In the genomic region with DNA sequence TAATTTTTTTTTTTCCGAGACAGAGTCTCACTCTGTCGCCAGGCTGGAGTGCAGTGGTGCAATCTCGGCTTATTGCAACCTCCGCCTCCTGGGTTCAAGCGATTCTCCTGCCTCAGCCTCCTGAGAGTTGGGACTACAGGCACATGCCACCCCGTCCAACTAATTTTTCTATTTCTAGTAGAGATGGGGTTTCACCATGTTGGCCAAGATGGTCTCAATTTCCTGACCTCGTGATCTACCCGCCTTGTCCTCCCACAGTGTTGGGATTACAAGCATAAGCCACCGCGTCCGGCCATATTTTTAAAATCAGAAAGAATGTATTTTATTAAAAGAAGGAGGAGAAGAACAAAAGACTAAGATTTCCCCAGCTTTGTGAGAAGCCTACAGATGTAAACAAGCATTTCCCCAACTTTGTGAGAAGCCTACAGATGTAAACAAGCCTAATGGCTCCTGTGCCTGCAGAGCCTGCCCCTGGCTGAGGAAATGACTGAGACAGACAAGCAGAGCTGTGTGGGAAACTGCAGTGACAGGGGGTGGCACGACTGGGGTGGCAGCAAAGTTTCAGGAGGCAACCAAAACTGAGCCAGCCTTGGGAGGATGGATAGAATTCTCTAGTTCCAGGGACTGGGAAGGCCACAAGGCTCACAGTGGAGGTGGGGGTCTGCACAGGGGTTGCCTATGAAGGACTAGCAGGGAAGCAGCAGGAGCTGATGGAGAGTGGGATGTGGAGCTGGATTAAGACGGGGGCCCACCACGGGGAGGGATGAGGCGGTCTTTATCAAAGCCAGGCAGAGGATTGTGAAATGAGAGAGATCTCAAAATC, we compare ENCODE assay signal across 25 cellular contexts. TPM values are rescaled to one million over a fixed set of nuclear protein-coding genes. Genes with fewer than 3 reads are reported as not detected.
DNase-seq lines count a peak whose midpoint lies in the region; ATAC-seq and TF ChIP-seq lines count a peak whose summit lies in the region.
"Had no signal": no experiment of that assay in that cellular context is flagged by ENCODE, and none has a peak within 500 bp of the region (broad histone marks: within the 10 kb centered on the region; RNA-seq: fewer than 3 reads in every experiment).

No MANE protein-coding gene starts in this region.

- peaks cover 0 to 86% of the 10 kb centered on the region in 2 donors for H3K36me3 ChIP-seq in psoas muscle (ENCODE audit: insufficient read depth in 1 of 2, low read depth in 1 of 2)

- 53 to 74% (median 56%) methylated on average over 15 of the region's 15 CpGs for WGBS in psoas muscle, 3 donors

- no peak for ATAC-seq in stimulated activated naive CD8-positive, alpha-beta T cell treated with anti-CD3 and anti-CD28 coated beads, Interleukin-15, amount 100 ng/mL, for 72 hours
- no peak for ATAC-seq in stimulated activated naive CD8-positive, alpha-beta T cell treated with anti-CD3 and anti-CD28 coated beads, Interleukin-15, Interleukin-2, amounts not matched to agents 100 U/mL and 50 U/mL, for 24 hours
- ATAC-seq in psoas muscle: peak; percentile 55 to 83 (median 76)
- ATAC-seq in stimulated activated naive B cell treated with anti-CD40 and anti-IgM and Interleukin-4, amounts not matched to agents 10 μg/mL and 1 μg/mL and 100 μg/mL, for 72 hours (replicated peaks): no peak
- ATAC-seq in activated CD4-positive, alpha-beta T cell treated with anti-CD3 and anti-CD28 coated beads for 36 hours: no peak
- ATAC-seq: K562 had no signal

- no peak for TF ChIP-seq CTCF in psoas muscle (IDR thresholded peaks at IDR 0.05)

- CTCF ChIA-PET in activated CD4-positive, alpha-beta T cell treated with anti-CD3 and anti-CD28 coated beads for 36 hours (lab: Charles Lee): no interaction called here

- no peak overlapping the region for H3K4me3 Mint-ChIP-seq in activated CD4-positive, alpha-beta T cell treated with anti-CD3 and anti-CD28 coated beads, Interleukin-2, amount 10 ng/mL, durations not matched to agents 24 days and 14 days
- H3K4me3 Mint-ChIP-seq in stimulated activated naive CD8-positive, alpha-beta T cell treated with anti-CD3 and anti-CD28 coated beads, Interleukin-15, amount 100 ng/mL, for 72 hours: no peak overlapping the region
- no peak overlapping the region for H3K4me3 Mint-ChIP-seq in stimulated activated naive B cell treated with anti-CD40 and anti-IgM and Interleukin-4, amounts not matched to agents 10 μg/mL and 1 μg/mL and 100 μg/mL, for 72 hours
- H3K4me3 Mint-ChIP-seq in activated CD4-positive, alpha-beta T cell treated with anti-CD3 and anti-CD28 coated beads for 36 hours: no peak overlapping the region

- peak overlapping the region; percentile 12 for H3K27ac Mint-ChIP-seq in activated CD4-positive, alpha-beta T cell treated with anti-CD3 and anti-CD28 coated beads, Interleukin-2, amount 10 ng/mL, durations not matched to agents 24 days and 14 days
- H3K27ac Mint-ChIP-seq in stimulated activated naive CD8-positive, alpha-beta T cell treated with anti-CD3 and anti-CD28 coated beads, Interleukin-15, amount 100 ng/mL, for 72 hours: peak overlapping the region; percentile 14 to 95
- peak overlapping the region; percentile 17 for H3K27ac Mint-ChIP-seq in stimulated activated naive B cell treated with anti-CD40 and anti-IgM and Interleukin-4, amounts not matched to agents 10 μg/mL and 1 μg/mL and 100 μg/mL, for 72 hours
- H3K27ac Mint-ChIP-seq in activated CD4-positive, alpha-beta T cell treated with anti-CD3 and anti-CD28 coated beads for 36 hours: no peak overlapping the region

- H3K4me1 ChIP-seq in psoas muscle: peaks cover 10% of the 10 kb centered on the region
- H3K4me1 ChIP-seq: BE2C had no signal

- no peaks in the 10 kb centered on the region for H3K27me3 ChIP-seq in psoas muscle (ENCODE audit: insufficient read depth in 3 of 3, low read length in 2 of 3)
- H3K27me3 ChIP-seq: BE2C had no signal

- H3K36me3 Mint-ChIP-seq in activated CD4-positive, alpha-beta T cell treated with anti-CD3 and anti-CD28 coated beads, Interleukin-2, amount 10 ng/mL, durations not matched to agents 24 days and 14 days (ENCODE audit: low read depth): peaks cover 56% of the 10 kb centered on the region
- H3K36me3 Mint-ChIP-seq in stimulated activated naive B cell treated with anti-CD40 and anti-IgM and Interleukin-4, amounts not matched to agents 10 μg/mL and 1 μg/mL and 100 μg/mL, for 72 hours: peaks cover 53 to 66% of the 10 kb centered on the region in 2 donors
- peaks cover 50% of the 10 kb centered on the region for H3K36me3 Mint-ChIP-seq in activated CD4-positive, alpha-beta T cell treated with anti-CD3 and anti-CD28 coated beads for 36 hours (ENCODE audit: low read depth)

- H3K9me3 ChIP-seq in psoas muscle: no peaks in the 10 kb centered on the region
- H3K9me3 ChIP-seq: BE2C had no signal

- no peak for DNase-seq in activated CD4-positive, alpha-beta T cell treated with anti-CD3 and anti-CD28 coated beads, Interleukin-2, amount 10 ng/mL, durations not matched to agents 24 days and 14 days
- no peak for DNase-seq in activated CD4-positive, alpha-beta T cell treated with anti-CD3 and anti-CD28 coated beads for 48 hours
- DNase-seq in stimulated activated naive CD8-positive, alpha-beta T cell treated with anti-CD3 and anti-CD28 coated beads, Interleukin-15, amount 100 ng/mL, for 72 hours: no peak
- no peak for DNase-seq in stimulated activated naive CD8-positive, alpha-beta T cell treated with anti-CD3 and anti-CD28 coated beads, Interleukin-15, Interleukin-2, amounts not matched to agents 100 U/mL and 50 U/mL, for 24 hours
- no peak for DNase-seq in psoas muscle
- DNase-seq in stimulated activated naive B cell treated with anti-CD40 and anti-IgM and Interleukin-4, amounts not matched to agents 10 μg/mL and 1 μg/mL and 100 μg/mL, for 72 hours: no peak
- no peak for DNase-seq in stimulated activated CD4-positive, alpha-beta T cell treated with anti-CD3 and anti-CD28 coated beads, Interleukin-4, amount 100 ng/mL, for 1 hour
- DNase-seq in activated CD4-positive, alpha-beta T cell treated with anti-CD3 and anti-CD28 coated beads for 36 hours: no peak
- DNase-seq: BE2C, Calu3, DMS79 treated with DMSO at 0.1 percent for 48 hours, GF-D8, Kasumi-1, NCI-H1092 treated with DMSO at 0.1 percent for 48 hours, NCI-H1436, NCI-H187, NCI-H2081 treated with DMSO at 0.1 percent for 48 hours, NCI-H2171, NCI-H226, NCI-H510A, NCI-H69, Right ventricle myocardium superior, RPMI8226 had no signal

- no peak overlapping the region for H3K4me3 ChIP-seq in psoas muscle
- H3K4me3 ChIP-seq: K562 had no signal

- intact Hi-C loops in activated CD4-positive, alpha-beta T cell treated with anti-CD3 and anti-CD28 coated beads, Interleukin-2, amount 10 ng/mL, durations not matched to agents 24 days and 14 days (cut with micrococcal nuclease): no loop called here
- intact Hi-C loops in psoas muscle (cut with DNase I): no loop called here
- intact Hi-C loops in activated CD4-positive, alpha-beta T cell treated with anti-CD3 and anti-CD28 coated beads for 36 hours (cut with DNase I, micrococcal nuclease): no loop called here

- no peaks in the 10 kb centered on the region for H3K4me1 Mint-ChIP-seq in activated CD4-positive, alpha-beta T cell treated with anti-CD3 and anti-CD28 coated beads, Interleukin-2, amount 10 ng/mL, durations not matched to agents 24 days and 14 days
- H3K4me1 Mint-ChIP-seq in stimulated activated naive CD8-positive, alpha-beta T cell treated with anti-CD3 and anti-CD28 coated beads, Interleukin-15, amount 100 ng/mL, for 72 hours: no peaks in the 10 kb centered on the region
- H3K4me1 Mint-ChIP-seq in stimulated activated naive B cell treated with anti-CD40 and anti-IgM and Interleukin-4, amounts not matched to agents 10 μg/mL and 1 μg/mL and 100 μg/mL, for 72 hours: peaks cover 5 to 6% of the 10 kb centered on the region in 2 donors
- H3K4me1 Mint-ChIP-seq in activated CD4-positive, alpha-beta T cell treated with anti-CD3 and anti-CD28 coated beads for 36 hours: no peaks in the 10 kb centered on the region

- peak overlapping the region; percentile 74 for H3K27ac ChIP-seq in psoas muscle
- H3K27ac ChIP-seq: 22Rv1 had no signal

- no peaks in the 10 kb centered on the region for H3K27me3 Mint-ChIP-seq in activated CD4-positive, alpha-beta T cell treated with anti-CD3 and anti-CD28 coated beads, Interleukin-2, amount 10 ng/mL, durations not matched to agents 24 days and 14 days
- no peaks in the 10 kb centered on the region for H3K27me3 Mint-ChIP-seq in stimulated activated naive CD8-positive, alpha-beta T cell treated with anti-CD3 and anti-CD28 coated beads, Interleukin-15, amount 100 ng/mL, for 72 hours
- no peaks in the 10 kb centered on the region for H3K27me3 Mint-ChIP-seq in stimulated activated naive B cell treated with anti-CD40 and anti-IgM and Interleukin-4, amounts not matched to agents 10 μg/mL and 1 μg/mL and 100 μg/mL, for 72 hours
- no peaks in the 10 kb centered on the region for H3K27me3 Mint-ChIP-seq in activated CD4-positive, alpha-beta T cell treated with anti-CD3 and anti-CD28 coated beads for 36 hours

- POLR2A ChIA-PET in activated CD4-positive, alpha-beta T cell treated with anti-CD3 and anti-CD28 coated beads for 36 hours (lab: Charles Lee): interaction anchor here (0.7 kb wide), 1 partner anchor 27 kb away, joined by 3 read pairs; no protein-coding TSS in a partner anchor

- no peaks in the 10 kb centered on the region for H3K9me3 Mint-ChIP-seq in activated CD4-positive, alpha-beta T cell treated with anti-CD3 and anti-CD28 coated beads, Interleukin-2, amount 10 ng/mL, durations not matched to agents 24 days and 14 days
- no peaks in the 10 kb centered on the region for H3K9me3 Mint-ChIP-seq in stimulated activated naive CD8-positive, alpha-beta T cell treated with anti-CD3 and anti-CD28 coated beads, Interleukin-15, amount 100 ng/mL, for 72 hours
- H3K9me3 Mint-ChIP-seq in stimulated activated naive B cell treated with anti-CD40 and anti-IgM and Interleukin-4, amounts not matched to agents 10 μg/mL and 1 μg/mL and 100 μg/mL, for 72 hours: no peaks in the 10 kb centered on the region
- H3K9me3 Mint-ChIP-seq in activated CD4-positive, alpha-beta T cell treated with anti-CD3 and anti-CD28 coated beads for 36 hours (ENCODE audit: low read depth): no peaks in the 10 kb centered on the region

RNA-seq across cellular contexts. Expression of a gene that starts 22.9 kb away (rescaled TPM):
- total RNA-seq in activated CD4-positive, alpha-beta T cell treated with anti-CD3 and anti-CD28 coated beads, Interleukin-2, amount 10 ng/mL, durations not matched to agents 24 days and 14 days: 75.4 and 88.2 TPM in 2 replicates
- total RNA-seq in psoas muscle: 10 to 100 TPM in 3 of 4 donors, 1 to 10 TPM in 1; 8.8 to 21.3 (median 14.1) TPM
- polyA plus RNA-seq in psoas muscle: 10 to 100 TPM; 10.5 to 24.3 (median 13.6) TPM
- 10 to 100 TPM; 44.1 to 57.9 TPM for total RNA-seq in activated CD4-positive, alpha-beta T cell treated with anti-CD3 and anti-CD28 coated beads for 36 hours

RNA-seq across cellular contexts. Expression of a gene that starts 23.2 kb away (rescaled TPM):
- 17.3 and 17.7 TPM in 2 replicates for total RNA-seq in activated CD4-positive, alpha-beta T cell treated with anti-CD3 and anti-CD28 coated beads, Interleukin-2, amount 10 ng/mL, durations not matched to agents 24 days and 14 days
- 10 to 100 TPM in 3 of 4 donors, 1 to 10 TPM in 1; 8.0 to 14.4 (median 12.2) TPM for total RNA-seq in psoas muscle
- polyA plus RNA-seq in psoas muscle: 10 to 100 TPM in 1 of 3 donors, 1 to 10 TPM in 2; 3.9 to 23.4 (median 6.8) TPM
- total RNA-seq in activated CD4-positive, alpha-beta T cell treated with anti-CD3 and anti-CD28 coated beads for 36 hours: 10 to 100 TPM; 13.2 to 14.5 TPM

RNA-seq across cellular contexts. Expression of a gene that starts 31.5 kb away (rescaled TPM):
- total RNA-seq in activated CD4-positive, alpha-beta T cell treated with anti-CD3 and anti-CD28 coated beads, Interleukin-2, amount 10 ng/mL, durations not matched to agents 24 days and 14 days: 4.3 and 6.0 TPM in 2 replicates
- total RNA-seq in psoas muscle: 10 to 100 TPM; 14.3 to 28.4 (median 22.0) TPM
- polyA plus RNA-seq in psoas muscle: 10 to 100 TPM in 2 of 3 donors, 1 to 10 TPM in 1; 8.1 to 18.4 (median 11.6) TPM
- 1 to 10 TPM; 3.3 to 5.2 TPM for total RNA-seq in activated CD4-positive, alpha-beta T cell treated with anti-CD3 and anti-CD28 coated beads for 36 hours

RNA-seq across cellular contexts. Expression of a gene that starts 33.4 kb away (rescaled TPM):
- total RNA-seq in activated CD4-positive, alpha-beta T cell treated with anti-CD3 and anti-CD28 coated beads, Interleukin-2, amount 10 ng/mL, durations not matched to agents 24 days and 14 days: 266 and 275 TPM in 2 replicates
- total RNA-seq in psoas muscle: 100 to 1,000 TPM; 517 to 816 (median 599) TPM
- polyA plus RNA-seq in psoas muscle: 100 to 1,000 TPM; 379 to 491 (median 476) TPM
- total RNA-seq in activated CD4-positive, alpha-beta T cell treated with anti-CD3 and anti-CD28 coated beads for 36 hours: 100 to 1,000 TPM; 282 to 364 TPM

Comparison
In these comparisons a context has a peak if more than half of its experiments do, and no peak if none do; other contexts are left out.
1. ATAC-seq: peak in psoas muscle (4 of 4); none in stimulated activated naive CD8-positive, alpha-beta T cell treated with anti-CD3 and anti-CD28 coated beads, Interleukin-15, amount 100 ng/mL, for 72 hours (single experiment), stimulated activated naive CD8-positive, alpha-beta T cell treated with anti-CD3 and anti-CD28 coated beads, Interleukin-15, Interleukin-2, amounts not matched to agents 100 U/mL and 50 U/mL, for 24 hours (single experiment), stimulated activated naive B cell treated with anti-CD40 and anti-IgM and Interleukin-4, amounts not matched to agents 10 μg/mL and 1 μg/mL and 100 μg/mL, for 72 hours (0 of 2) and activated CD4-positive, alpha-beta T cell treated with anti-CD3 and anti-CD28 coated beads for 36 hours (single experiment).